ENCODE assay signal across 1 cellular context in genomic region chr5:15621094-15621493, GRCh38.
TF ChIP-seq lines count a peak whose summit lies in the region.

No MANE protein-coding gene starts in this region.

TF ChIP-seq in GM23338, 12 proteins besides CTCF, POLR2A, EP300 and RAD21 (continued from another document):
- TF ChIP-seq ZNF462 (CRISPR knock-in tag; IDR thresholded peaks at IDR 0.05), result no peak
- TF ChIP-seq STAT1 (IDR thresholded peaks at IDR 0.05; ENCODE audit: unreplicated experiment), result no peak
- TF ChIP-seq EZH2phosphoT487 (IDR thresholded peaks at IDR 0.05; ENCODE audit: unreplicated experiment), result no peak
- TF ChIP-seq REST (IDR thresholded peaks at IDR 0.05; ENCODE audit: unreplicated experiment), result no peak
- no peak for TF ChIP-seq NANOG (IDR thresholded peaks at IDR 0.05; ENCODE audit: borderline replicate concordance)
- no peak for TF ChIP-seq ZNF331 (CRISPR knock-in tag; IDR thresholded peaks at IDR 0.05; ENCODE audit: low read depth)
